In genomic region chr2:157245441-157246211, GRCh38 we compare ENCODE assay signal across 17 cellular contexts. TPM values are rescaled to one million over a fixed set of nuclear protein-coding genes. Genes with fewer than 3 reads are reported as not detected.
DNase-seq lines count a peak whose midpoint lies in the region; ATAC-seq, FAIRE-seq and TF ChIP-seq lines count a peak whose summit lies in the region.
"Had no signal": no experiment of that assay in that cellular context is flagged by ENCODE, and none has a peak within 500 bp of the region (broad histone marks: within the 10 kb centered on the region; RNA-seq: fewer than 3 reads in every experiment).

No MANE protein-coding gene starts in this region.

- no peak overlapping the region for H3K18ac ChIP-seq in mesendoderm (ENCODE audit: low read length)

- H3K36me3 ChIP-seq in HCT116 (ENCODE audit: control insufficient read depth in 1 of 2, insufficient read depth in 2 of 2, low read length in 2 of 2) (no peaks in the 10 kb centered on the region), GM12878 (ENCODE audit: control insufficient read depth in 2 of 2, insufficient read depth in 2 of 2, low read length in 1 of 2) (no peaks in the 10 kb centered on the region), lower lobe of right lung (no peaks in the 10 kb centered on the region), mesendoderm (ENCODE audit: control insufficient read depth, insufficient read depth, low read length) (no peaks in the 10 kb centered on the region)
- H3K36me3 ChIP-seq: BLaER1 treated with 17β-estradiol and CSF1 and Interleukin-3, amounts not matched to agents 10 nM and 100 nM; heart right ventricle; upper lobe of left lung had no signal

- H2AK5ac ChIP-seq in mesendoderm (ENCODE audit: low read length), result no peak overlapping the region

- H2AFZ ChIP-seq in HCT116 (ENCODE audit: low read depth, low read length, poor library complexity, severe bottlenecking) (peak overlapping the region; percentile 28), GM12878 (ENCODE audit: control insufficient read depth, low read depth, low read length) (no peak overlapping the region; the same call in 1 of the 2 replicates)

- H2BK120ac ChIP-seq in mesendoderm (ENCODE audit: low read depth, low read length), result no peak overlapping the region

- H3K9ac ChIP-seq in HCT116 (ENCODE audit: low read length) (peak overlapping the region; percentile 56), GM12878 (ENCODE audit: control insufficient read depth, insufficient read depth, low read length) (no peak overlapping the region), mesendoderm (ENCODE audit: low read length) (no peak overlapping the region)
- H3K9ac ChIP-seq: BLaER1 treated with 17β-estradiol and CSF1 and Interleukin-3, amounts not matched to agents 10 nM and 100 nM had no signal

- no peak overlapping the region for H4K5ac ChIP-seq in mesendoderm (ENCODE audit: low read length)

- POLR2A ChIA-PET in HCT116 (lab: Charles Lee), result no interaction called here
- POLR2A ChIA-PET in GM12878 (lab: Charles Lee), result no interaction called here

- FAIRE-seq in GM12878 (lab: Jason Lieb, UNC), result no peak
- no peak for FAIRE-seq in D721Med (lab: Jason Lieb, UNC)
- FAIRE-seq: TTC549 had no signal

- in situ Hi-C loops in Caki2 (cut with HindIII; ENCODE audit: low pct_unique_long_range_greater_than_20kb, low sequenced_read_pairs), result no loop called here
- in situ Hi-C loops in GM12878 (cut with MboI), result no loop called here

- BruUV-seq in HCT116 (replicated peaks; lab: Mats Ljungman, UMichigan), result no TSS peak
- BruUV-seq in GM12878 (replicated peaks; lab: Mats Ljungman, UMichigan), result no TSS peak

- no peak overlapping the region for H2BK15ac ChIP-seq in mesendoderm (replicated peaks; ENCODE audit: low read depth)

- no peak for TF ChIP-seq EP300 in GM12878 (IDR thresholded peaks at IDR 0.05; ENCODE audit: borderline replicate concordance in 1 of 2, control insufficient read depth in 1 of 2, low read depth in 2 of 2, low read length in 2 of 2)

- H3K9me2 ChIP-seq in HCT116 (ENCODE audit: insufficient read depth), result no peaks in the 10 kb centered on the region

- no peak overlapping the region for H4K8ac ChIP-seq in mesendoderm (ENCODE audit: low read depth, low read length)

- H3K4me2 ChIP-seq in HCT116 (ENCODE audit: low read length) (peak overlapping the region; percentile 73), GM12878 (ENCODE audit: control insufficient read depth, insufficient read depth) (peak overlapping the region; percentile 74), mesendoderm (ENCODE audit: low read length) (no peak overlapping the region)
- H3K4me2 ChIP-seq: BLaER1 treated with 17β-estradiol and CSF1 and Interleukin-3, amounts not matched to agents 10 nM and 100 nM had no signal

- WGBS in GM12878 (ENCODE audit: insufficient coverage, insufficient replicate concordance, low lambda C conversion rate, missing lambda C conversion rate), result 21% methylated on average over 3 of the region's 3 CpGs
- WGBS in mesendoderm (ENCODE audit: extremely low coverage, insufficient coverage, low lambda C conversion rate), result no CpG with 5 or more reads among the region's 3 CpGs

- RAD21 ChIA-PET in HCT116 (lab: Charles Lee; ENCODE audit: low non-redundant PET in 1 of 2, low total read pairs in 2 of 2, uncharacterized antibody in 2 of 2, unreplicated experiment in 2 of 2) (no interaction called here), GM12878 (lab: Charles Lee; ENCODE audit: unreplicated experiment) (no interaction called here)

- H3K4me1 ChIP-seq in HCT116 (ENCODE audit: control insufficient read depth in 1 of 2, insufficient read depth in 2 of 2, low read length in 2 of 2) (peaks cover 15 to 53% of the 10 kb centered on the region in 2 experiments), GM12878 (ENCODE audit: control insufficient read depth, insufficient read depth, low read length) (peaks cover 14% of the 10 kb centered on the region), lower lobe of right lung (no peaks in the 10 kb centered on the region), mesendoderm (ENCODE audit: control insufficient read depth, low read depth, low read length) (peaks cover 3% of the 10 kb centered on the region)
- H3K4me1 ChIP-seq: BLaER1 treated with 17β-estradiol and CSF1 and Interleukin-3, amounts not matched to agents 10 nM and 100 nM; heart right ventricle; upper lobe of left lung had no signal

- H2BK5ac ChIP-seq in mesendoderm (ENCODE audit: low read length), result no peak overlapping the region

- H3K27me3 ChIP-seq in HCT116 (ENCODE audit: insufficient read depth, low read length), result no peaks in the 10 kb centered on the region
- H3K27me3 ChIP-seq in GM12878 (replicated peaks in 1 of 2; ENCODE audit: control insufficient read depth in 2 of 2, insufficient read depth in 2 of 2, low read length in 1 of 2), result no peaks in the 10 kb centered on the region
- no peaks in the 10 kb centered on the region for H3K27me3 ChIP-seq in lower lobe of right lung (ENCODE audit: low read depth)
- no peaks in the 10 kb centered on the region for H3K27me3 ChIP-seq in mesendoderm (ENCODE audit: insufficient read depth, low read length, poor library complexity)
- H3K27me3 ChIP-seq: BLaER1 treated with 17β-estradiol and CSF1 and Interleukin-3, amounts not matched to agents 10 nM and 100 nM; heart right ventricle; upper lobe of left lung had no signal

- H3K79me2 ChIP-seq in HCT116 (ENCODE audit: insufficient read depth, low read length), result no peaks in the 10 kb centered on the region
- no peaks in the 10 kb centered on the region for H3K79me2 ChIP-seq in GM12878 (ENCODE audit: control insufficient read depth, insufficient read depth, low read length)
- H3K79me2 ChIP-seq in mesendoderm (ENCODE audit: control insufficient read depth, insufficient read depth, low read length), result no peaks in the 10 kb centered on the region

- no peaks in the 10 kb centered on the region for H3K9me3 ChIP-seq in HCT116 (ENCODE audit: control insufficient read depth in 1 of 2, insufficient read depth in 1 of 2, low read depth in 1 of 2, low read length in 2 of 2)
- no peaks in the 10 kb centered on the region; the same call in 2 of the 3 replicates for H3K9me3 ChIP-seq in GM12878 (replicated peaks; ENCODE audit: control insufficient read depth, insufficient read depth, low read length)
- no peaks in the 10 kb centered on the region for H3K9me3 ChIP-seq in lower lobe of right lung
- H3K9me3 ChIP-seq: BLaER1 treated with 17β-estradiol and CSF1 and Interleukin-3, amounts not matched to agents 10 nM and 100 nM; heart right ventricle; upper lobe of left lung had no signal

- H3K56ac ChIP-seq in mesendoderm (ENCODE audit: low read length), result no peak overlapping the region

- H3K4ac ChIP-seq in mesendoderm (ENCODE audit: low read depth, low read length), result no peak overlapping the region

- SMC1A ChIA-PET in GM12878 (lab: Charles Lee; ENCODE audit: uncharacterized antibody, unreplicated experiment), result interaction anchor here (0.6 to 2.0 kb wide), 6 partner anchors 9 to 1053 kb away, joined by 3 to 5 read pairs (median 3); no protein-coding TSS in a partner anchor

- TF ChIP-seq RAD21 in HCT116 (IDR thresholded peaks at IDR 0.05; ENCODE audit: low read depth), result no peak
- no peak for TF ChIP-seq RAD21 in GM12878 (IDR thresholded peaks at IDR 0.05; ENCODE audit: insufficient read depth, low read depth, low read length)

- H3K4me3 ChIP-seq in HCT116 (replicated peaks in 1 of 2; ENCODE audit: low read depth in 1 of 2, low read length in 2 of 2), result peak overlapping the region in 1 of 2 experiments; percentile 33; a peak in 2 of 4 replicates
- H3K4me3 ChIP-seq in GM12878, result no peak overlapping the region
- no peak overlapping the region for H3K4me3 ChIP-seq in lower lobe of right lung
- H3K4me3 ChIP-seq in mesendoderm (ENCODE audit: low read length), result no peak overlapping the region
- H3K4me3 ChIP-seq: BLaER1 treated with 17β-estradiol and CSF1 and Interleukin-3, amounts not matched to agents 10 nM and 100 nM; heart right ventricle; upper lobe of left lung had no signal

- peak overlapping the region; percentile 57 for H3K27ac ChIP-seq in HCT116 (ENCODE audit: low read depth, low read length)
- H3K27ac ChIP-seq in GM12878 (ENCODE audit: control insufficient read depth, insufficient read depth), result peak overlapping the region; percentile 54
- H3K27ac ChIP-seq in lower lobe of right lung, result no peak overlapping the region
- H3K27ac ChIP-seq in mesendoderm (ENCODE audit: low read depth, low read length), result no peak overlapping the region
- H3K27ac ChIP-seq: BLaER1 treated with 17β-estradiol and CSF1 and Interleukin-3, amounts not matched to agents 10 nM and 100 nM; heart right ventricle; upper lobe of left lung had no signal

- no peak for TF ChIP-seq POLR2A in HCT116 (IDR thresholded peaks at IDR 0.05; ENCODE audit: borderline replicate concordance, extremely low read depth, insufficient read depth, insufficient read length)
- TF ChIP-seq POLR2A in GM12878 (IDR thresholded peaks at IDR 0.05; ENCODE audit: low read depth, low read length), result no peak

- DNase-seq in Caki2 (ENCODE audit: low read depth) (peak; percentile 29), HCT116 (ENCODE audit: low read depth, low spot score) (no peak), GM12878 (ENCODE audit: low read depth, low spot score) (no peak), lower lobe of right lung (no peak), HuH-7 (ENCODE audit: low spot score) (no peak), D721Med (ENCODE audit: insufficient read length, low spot score) (no peak), mesendoderm (no peak), DMS153 (lab: John Stamatoyannopoulos, UW) (no peak)
- DNase-seq: activated naive CD8-positive, alpha-beta T cell treated with anti-CD3 and anti-CD28 coated beads, Interleukin-2, amount 10 ng/mL, durations not matched to agents 7 days and 5 days; heart right ventricle; naive thymus-derived CD8-positive, alpha-beta T cell; NCI-H1930; NCI-H774; Right ventricle myocardium superior; upper lobe of left lung had no signal

- no peak for TF ChIP-seq CTCF in HCT116 (IDR thresholded peaks at IDR 0.05 in 2 of 3, conservative IDR thresholded peaks at IDR 0.05 in 1 of 3; ENCODE audit: borderline replicate concordance in 1 of 3, insufficient read depth in 1 of 3, low read depth in 2 of 3, low read length in 2 of 3)
- no peak for TF ChIP-seq CTCF in GM12878 (IDR thresholded peaks at IDR 0.05 in 2 of 3, conservative IDR thresholded peaks at IDR 0.05 in 1 of 3; ENCODE audit: control insufficient read depth in 2 of 3, extremely low read depth in 1 of 3, insufficient read depth in 1 of 3, low read depth in 3 of 3, low read length in 3 of 3)
- TF ChIP-seq CTCF in lower lobe of right lung (IDR thresholded peaks at IDR 0.05), result no peak
- TF ChIP-seq CTCF in D721Med (IDR thresholded peaks at IDR 0.05; ENCODE audit: insufficient read depth, missing control alignments), result no peak

- intact Hi-C loops in HCT116 (cut with micrococcal nuclease) (no loop called here), GM12878 (cut with micrococcal nuclease; ENCODE audit: unreplicated experiment) (loop anchor here (5.0 kb wide), 1 partner anchor 227 kb away; no protein-coding TSS in a partner anchor), lower lobe of right lung (cut with DNase I) (no loop called here)

- H3K23ac ChIP-seq in mesendoderm (ENCODE audit: low read length), result no peak overlapping the region

- ATAC-seq in HCT116, result no peak
- no peak for ATAC-seq in GM12878
- ATAC-seq in lower lobe of right lung, result peak; percentile 37 to 70
- ATAC-seq: heart right ventricle; naive thymus-derived CD8-positive, alpha-beta T cell had no signal

- H3K79me1 ChIP-seq in mesendoderm (ENCODE audit: low read length), result no peaks in the 10 kb centered on the region

- CTCF ChIA-PET in HCT116 (lab: Charles Lee) (no interaction called here), GM12878 (lab: Yijun Ruan, JAX) (interaction anchor here (2.1 kb wide), 1 partner anchor 11 kb away, joined by 4 read pairs; the partner anchor contains the start of gene GALNT5)

- H4K20me1 ChIP-seq in HCT116 (ENCODE audit: insufficient read depth), result no peaks in the 10 kb centered on the region
- no peaks in the 10 kb centered on the region for H4K20me1 ChIP-seq in GM12878 (ENCODE audit: control insufficient read depth, insufficient read depth)
- H4K20me1 ChIP-seq: BLaER1 treated with 17β-estradiol and CSF1 and Interleukin-3, amounts not matched to agents 10 nM and 100 nM had no signal

RNA-seq across cellular contexts. Expression of gene GALNT5, which starts 11.9 kb away (rescaled TPM):
- 0.34 and 0.81 TPM in 2 replicates for total RNA-seq in Caki2 (2014; rRNA removed; shearing (Covaris generic); ENCODE audit: low replicate concordance)
- total RNA-seq in HCT116 (2021; ENCODE audit: unreplicated experiment) (3.9 TPM), GM12878 (2014; rRNA removed) (under 0.01 TPM in 1 of 2 replicates, not detected in the other), GM12878 (2014; rRNA removed; fragmentation: Illumina TruSeq; extraction: Trizol) (not detected in 2 replicates), GM12878 (2021) (0.05 and 0.08 TPM in 2 replicates), lower lobe of right lung (33.9 TPM)
- 6.0 and 7.3 TPM in 2 replicates for polyA plus RNA-seq in HCT116 (2012)
- not detected in 2 replicates for total RNA-seq in GM12878 (2013; cell fraction: nucleolus; rRNA removed)
- polyA plus RNA-seq in GM12878 (2011; ENCODE audit: low read depth), result 0.07 TPM
- polyA plus RNA-seq in GM12878 (2011; rRNA removed) (0.01 and 0.03 TPM in 2 replicates), GM12878 (2014; fragmentation: Illumina TruSeq; extraction: Trizol) (not detected in 2 replicates), GM12878 (2014; fragmentation: Nextera tagmentation; extraction: Ambion mirVana) (not detected), GM12878 (2014; rRNA removed) (0.03 TPM in 1 of 2 replicates, not detected in the other), GM12878 (2016; fragmentation: Nextera tagmentation; extraction: Ambion mirVana) (under 1 TPM; 0.03 to 0.25 TPM)
- polyA plus RNA-seq in GM12878 (2011; cell fraction: cytosol; rRNA removed), result not detected in 2 replicates
- not detected in 2 replicates for polyA plus RNA-seq in GM12878 (2011; cell fraction: nucleus; rRNA removed)
- polyA plus RNA-seq in GM12878 (2012), result 0.15 TPM in 1 of 2 replicates, not detected in the other
- 0.05 TPM in 1 of 2 replicates, not detected in the other for polyA minus RNA-seq in GM12878 (2011; rRNA and poly(A)+ RNA removed)
- not detected in 2 replicates for polyA minus RNA-seq in GM12878 (2011; cell fraction: cytosol; rRNA and poly(A)+ RNA removed)
- not detected in 2 replicates for polyA minus RNA-seq in GM12878 (2011; cell fraction: nucleus; rRNA and poly(A)+ RNA removed)
- 0.10 TPM for polyA plus RNA-seq in mesendoderm (2013, experiment 1 of 2)
- polyA plus RNA-seq in mesendoderm (2013, experiment 2 of 2), result 0.08 TPM
- total RNA-seq: activated naive CD8-positive, alpha-beta T cell treated with anti-CD3 and anti-CD28 coated beads, Interleukin-2, amount 10 ng/mL, durations not matched to agents 7 days and 5 days; naive thymus-derived CD8-positive, alpha-beta T cell had no signal
- polyA plus RNA-seq: naive thymus-derived CD8-positive, alpha-beta T cell had no signal

Comparison
In these comparisons a context has a peak if more than half of its experiments do, and no peak if none do; other contexts are left out.
1. ATAC-seq: peak in lower lobe of right lung (2 of 2); none in HCT116 (single experiment) and GM12878 (single experiment).
2. H3K27ac ChIP-seq: peak in HCT116 (single experiment) and GM12878 (single experiment); none in lower lobe of right lung (single experiment) and mesendoderm (single experiment).